Comparison of ENCODE assay signal across 15 cellular contexts in genomic region chr3:192060160-192060783, GRCh38.
A peak's percentile ranks its signal among the peaks of the same experiment; 100 is the strongest.
DNase-seq lines count a peak whose midpoint lies in the region; ATAC-seq and TF ChIP-seq lines count a peak whose summit lies in the region.
"Had no signal": no experiment of that assay in that cellular context is flagged by ENCODE, and none has a peak within 500 bp of the region (broad histone marks: within the 10 kb centered on the region; RNA-seq: fewer than 3 reads in every experiment).

No MANE protein-coding gene starts in this region.

- H3K4me1 ChIP-seq in OCI-LY3 (ENCODE audit: low read length) = peaks cover 30% of the 10 kb centered on the region
- H3K4me1 ChIP-seq: lower lobe of right lung had no signal

- no peaks in the 10 kb centered on the region for H3K36me3 ChIP-seq in OCI-LY3 (replicated peaks; ENCODE audit: low read depth, low read length)
- H3K36me3 ChIP-seq: lower lobe of right lung had no signal

- H3K4me3 Mint-ChIP-seq in memory B cell = peak overlapping the region; percentile 17
- H3K4me3 Mint-ChIP-seq: activated naive CD8-positive, alpha-beta T cell treated with anti-CD3 and anti-CD28 coated beads for 36 hours had no signal

- peaks cover 1% of the 10 kb centered on the region for H3K9me3 Mint-ChIP-seq in memory B cell

- H3K9ac ChIP-seq in OCI-LY3 (ENCODE audit: low read length) = no peak overlapping the region
- H3K9ac ChIP-seq: SK-N-SH had no signal

- ATAC-seq in GM19351 (IDR thresholded peaks at IDR 0.05; ENCODE audit: unreplicated experiment) = peak; percentile 26
- ATAC-seq in memory B cell (ENCODE audit: low read depth) = no peak
- no peak for ATAC-seq in GM19035 (IDR thresholded peaks at IDR 0.05; ENCODE audit: unreplicated experiment)
- ATAC-seq: esophagus mucosa, lower lobe of right lung had no signal

- TF ChIP-seq CTCF in OCI-LY3 (IDR thresholded peaks at IDR 0.05; ENCODE audit: low read depth, low read length) = no peak

- H3K27ac Mint-ChIP-seq in memory B cell = peak overlapping the region; percentile 28
- H3K27ac Mint-ChIP-seq: activated naive CD8-positive, alpha-beta T cell treated with anti-CD3 and anti-CD28 coated beads for 36 hours had no signal

- peak overlapping the region; percentile 28; the same call in 1 of the 2 replicates for H3K4me2 ChIP-seq in OCI-LY3 (ENCODE audit: low read length)
- H3K4me2 ChIP-seq: SK-N-SH had no signal

- H2AFZ ChIP-seq in OCI-LY3 (ENCODE audit: low read depth, low read length) = peak overlapping the region; percentile 79

- H3K4me3 ChIP-seq in OCI-LY3 (ENCODE audit: low read length) = no peak overlapping the region
- H3K4me3 ChIP-seq: lower lobe of right lung had no signal

- no peaks in the 10 kb centered on the region for H3K79me2 ChIP-seq in OCI-LY3 (ENCODE audit: low read length)

- H3K27me3 Mint-ChIP-seq in memory B cell = no peaks in the 10 kb centered on the region

- H4K20me1 ChIP-seq in OCI-LY3 (ENCODE audit: insufficient read depth, low read length) = no peaks in the 10 kb centered on the region

- no peaks in the 10 kb centered on the region for H3K27me3 ChIP-seq in OCI-LY3 (ENCODE audit: low read depth, low read length)

- DNase-seq in NCI-H146 (lab: John Stamatoyannopoulos, UW) (peak; percentile 89), memory B cell (ENCODE audit: low spot score in 2 of 2) (no peak), NCI-H524 treated with DMSO at 0.1 percent for 48 hours (lab: John Stamatoyannopoulos, UW) (no peak), iPS-NIHi7 (ENCODE audit: extremely low spot score) (no peak), NCI-H526 treated with DMSO at 0.1 percent for 48 hours (lab: John Stamatoyannopoulos, UW) (no peak)
- DNase-seq: activated CD4-positive, CD25-positive, alpha-beta regulatory T cell treated with anti-CD3 and anti-CD28 coated beads, Interleukin-2, amount 50 U/mL, for 72 hours; activated CD8-positive, alpha-beta memory T cell treated with anti-CD3 and anti-CD28 coated beads, Interleukin-2, amount 50 U/mL, for 48 hours; activated naive CD8-positive, alpha-beta T cell treated with anti-CD3 and anti-CD28 coated beads for 36 hours; AML-193; lower lobe of right lung; SK-N-SH had no signal

- no peaks in the 10 kb centered on the region for H3K9me3 ChIP-seq in OCI-LY3 (ENCODE audit: insufficient read depth, low read length)
- H3K9me3 ChIP-seq: lower lobe of right lung, SK-N-SH had no signal

- H3K27ac ChIP-seq in OCI-LY3 (ENCODE audit: low read length) = no peak overlapping the region
- H3K27ac ChIP-seq: lower lobe of right lung had no signal

- peaks cover 34% of the 10 kb centered on the region for H3K4me1 Mint-ChIP-seq in memory B cell
- H3K4me1 Mint-ChIP-seq: activated naive CD8-positive, alpha-beta T cell treated with anti-CD3 and anti-CD28 coated beads for 36 hours had no signal

- H3K36me3 Mint-ChIP-seq in memory B cell = peaks cover 2% of the 10 kb centered on the region
- H3K36me3 Mint-ChIP-seq: activated naive CD8-positive, alpha-beta T cell treated with anti-CD3 and anti-CD28 coated beads for 36 hours had no signal
